Comparison of ENCODE assay signal across 8 cellular contexts in genomic region chr11:64305691-64306562, GRCh38. TPM values are rescaled to one million over a fixed set of nuclear protein-coding genes. Genes with fewer than 3 reads are reported as not detected.
DNase-seq lines count a peak whose midpoint lies in the region; ATAC-seq and TF ChIP-seq lines count a peak whose summit lies in the region.

No MANE protein-coding gene starts in this region.

- no peak overlapping the region for H2BK20ac ChIP-seq in H9 (ENCODE audit: low read depth, low read length, poor library complexity, severe bottlenecking)

- H3K18ac ChIP-seq in H9 (ENCODE audit: insufficient read length, low read depth, low read length): no peak overlapping the region

- no peak overlapping the region for H3K56ac ChIP-seq in H9 (ENCODE audit: insufficient read length, low read depth, low read length)

- no peaks in the 10 kb centered on the region for H3K9me3 ChIP-seq in H9 (ENCODE audit: control insufficient read depth, low read depth, low read length)
- H3K9me3 ChIP-seq in WERI-Rb-1 (ENCODE audit: severe bottlenecking): no peaks in the 10 kb centered on the region

- H3K27ac Mint-ChIP-seq in H9: peak overlapping the region; percentile 26 to 96 (median 31); a peak in 5 of 7 replicates

- H2AK5ac ChIP-seq in H9 (ENCODE audit: insufficient read length, low read length): no peak overlapping the region

- TF ChIP-seq CTCF in H9 (conservative IDR thresholded peaks at IDR 0.05) (peak; percentile 67), WERI-Rb-1 (IDR thresholded peaks at IDR 0.05; ENCODE audit: low read depth, low read length) (peak; percentile 55), cardiac fibroblast (IDR thresholded peaks at IDR 0.05; ENCODE audit: low read depth, low read length) (no peak)

- no peak overlapping the region for H2BK12ac ChIP-seq in H9 (ENCODE audit: insufficient read length, low read depth, low read length)

- H2AFZ ChIP-seq in H9 (ENCODE audit: low read length): no peak overlapping the region

- H3K27ac ChIP-seq in H9 (ENCODE audit: insufficient read length, low read depth, low read length): no peak overlapping the region
- H3K27ac ChIP-seq in WERI-Rb-1: peak overlapping the region; percentile 79

- peaks cover 4% of the 10 kb centered on the region for H3K36me3 ChIP-seq in WERI-Rb-1

- no peak overlapping the region for H3T11ph ChIP-seq in H9 (ENCODE audit: low read length)

- no peak overlapping the region for H2BK120ac ChIP-seq in H9 (ENCODE audit: low read depth, low read length, poor library complexity, severe bottlenecking)

- no peak for ATAC-seq in GM18870 (IDR thresholded peaks at IDR 0.05; ENCODE audit: unreplicated experiment)

- H3K23me2 ChIP-seq in H9 (ENCODE audit: insufficient read length, low read depth, low read length, poor library complexity, severe bottlenecking): peaks cover 10% of the 10 kb centered on the region

- no peak overlapping the region for H2BK15ac ChIP-seq in H9 (ENCODE audit: low read depth, low read length)

- peak overlapping the region; percentile 90 to 92 for H3K4me3 Mint-ChIP-seq in H9

- peaks cover 2% of the 10 kb centered on the region; the same call in 1 of the 2 replicates for H3K4me1 ChIP-seq in H9 (ENCODE audit: insufficient read depth, low read length)

- H4K8ac ChIP-seq in H9 (replicated peaks; ENCODE audit: insufficient read length, low read depth, low read length): no peak overlapping the region

- no peak overlapping the region for H4K91ac ChIP-seq in H9 (ENCODE audit: insufficient read length, low read depth, low read length)

- H3K9me3 Mint-ChIP-seq in H9: no peaks in the 10 kb centered on the region

- H3K4me2 ChIP-seq in H9 (ENCODE audit: insufficient read depth, insufficient read length, low read length): peak overlapping the region; percentile 87

- H3K4ac ChIP-seq in H9 (ENCODE audit: low read depth, low read length): no peak overlapping the region

- peaks cover 3% of the 10 kb centered on the region; the same call in 1 of the 2 replicates for H3K79me2 ChIP-seq in H9 (ENCODE audit: insufficient read depth, low read length)

- H3K27me3 ChIP-seq in H9 (ENCODE audit: insufficient read depth, low read length) (no peaks in the 10 kb centered on the region; the same call in 1 of the 2 replicates), WERI-Rb-1 (ENCODE audit: insufficient read depth, low read depth, severe bottlenecking) (no peaks in the 10 kb centered on the region)

- H3K9ac ChIP-seq in H9 (ENCODE audit: extremely low read depth, insufficient read length, low read length): peak overlapping the region; percentile 37

- peak overlapping the region; percentile 81 for H3K14ac ChIP-seq in H9 (ENCODE audit: insufficient read depth, low read length)

- peak; percentile 74 for DNase-seq in GF-D8 (lab: John Stamatoyannopoulos, UW)
- DNase-seq in H9: peak; percentile 89
- DNase-seq in NCI-H1105 treated with DMSO at 0.1 percent for 48 hours (lab: John Stamatoyannopoulos, UW): peak; percentile 59
- DNase-seq in WERI-Rb-1: peak; percentile 83
- DNase-seq in cardiac fibroblast (ENCODE audit: low read depth in 2 of 2): peak; percentile 45 to 46
- DNase-seq in left kidney (ENCODE audit: low read depth, low spot score): peak; percentile 84
- DNase-seq in stimulated activated CD4-positive, alpha-beta T cell treated with anti-CD3 and anti-CD28 coated beads, Interleukin-4, amount 100 ng/mL, for 1 hour: peak; percentile 72

- no peak overlapping the region for H2BK5ac ChIP-seq in H9 (ENCODE audit: insufficient read length, low read length)

- peaks cover 27% of the 10 kb centered on the region for H3K27me3 Mint-ChIP-seq in H9 (ENCODE audit: low read depth)

- no peak overlapping the region for H3K23ac ChIP-seq in H9 (ENCODE audit: insufficient read length, low read depth, low read length)

- H3K79me1 ChIP-seq in H9 (ENCODE audit: insufficient read depth, low read depth, low read length, poor library complexity, severe bottlenecking): peaks cover 5% of the 10 kb centered on the region

- peaks cover 13% of the 10 kb centered on the region in 2 experiments for H3K4me1 Mint-ChIP-seq in H9

- no peaks in the 10 kb centered on the region for H4K20me1 ChIP-seq in H9 (ENCODE audit: control insufficient read depth, insufficient read depth, insufficient read length)

- peaks cover 7 to 8% (median 7%) of the 10 kb centered on the region in 3 experiments; a peak in 5 of 7 replicates for H3K36me3 Mint-ChIP-seq in H9 (ENCODE audit: insufficient read depth in 1 of 3, low read depth in 3 of 3)

- WGBS in H9 (ENCODE audit: extremely low coverage, insufficient read length, low lambda C conversion rate): no CpG with 5 or more reads among the region's 71 CpGs

- H3K4me3 ChIP-seq in WERI-Rb-1 (ENCODE audit: low read depth, low read length) (peak overlapping the region; percentile 60), cardiac fibroblast (replicated peaks in 1 of 2; ENCODE audit: low read depth in 2 of 2, low read length in 2 of 2) (peak overlapping the region; percentile 71 to 84)

- H4K5ac ChIP-seq in H9 (ENCODE audit: insufficient read length, low read depth, low read length): no peak overlapping the region

RNA-seq across cellular contexts. Expression of gene ESRRA, which starts 0.6 kb away (rescaled TPM):
- total RNA-seq in H9 (2021): 42.3 and 44.0 TPM in 2 replicates

RNA-seq across cellular contexts. Expression of gene CATSPERZ, which starts 5.8 kb away (rescaled TPM):
- total RNA-seq in H9 (2021): 0.92 and 1.3 TPM in 2 replicates

RNA-seq across cellular contexts. Expression of gene TRMT112, which starts 11.4 kb away (rescaled TPM):
- total RNA-seq in H9 (2021): 315 and 341 TPM in 2 replicates

RNA-seq across cellular contexts. Expression of gene PRDX5, which starts 12.0 kb away (rescaled TPM):
- 225 and 228 TPM in 2 replicates for total RNA-seq in H9 (2021)

RNA-seq across cellular contexts. Expression of gene KCNK4, which starts 14.8 kb away (rescaled TPM):
- 0.28 and 0.31 TPM in 2 replicates for total RNA-seq in H9 (2021)
